1 cellular context compared by ENCODE assay signal in the genomic region with DNA sequence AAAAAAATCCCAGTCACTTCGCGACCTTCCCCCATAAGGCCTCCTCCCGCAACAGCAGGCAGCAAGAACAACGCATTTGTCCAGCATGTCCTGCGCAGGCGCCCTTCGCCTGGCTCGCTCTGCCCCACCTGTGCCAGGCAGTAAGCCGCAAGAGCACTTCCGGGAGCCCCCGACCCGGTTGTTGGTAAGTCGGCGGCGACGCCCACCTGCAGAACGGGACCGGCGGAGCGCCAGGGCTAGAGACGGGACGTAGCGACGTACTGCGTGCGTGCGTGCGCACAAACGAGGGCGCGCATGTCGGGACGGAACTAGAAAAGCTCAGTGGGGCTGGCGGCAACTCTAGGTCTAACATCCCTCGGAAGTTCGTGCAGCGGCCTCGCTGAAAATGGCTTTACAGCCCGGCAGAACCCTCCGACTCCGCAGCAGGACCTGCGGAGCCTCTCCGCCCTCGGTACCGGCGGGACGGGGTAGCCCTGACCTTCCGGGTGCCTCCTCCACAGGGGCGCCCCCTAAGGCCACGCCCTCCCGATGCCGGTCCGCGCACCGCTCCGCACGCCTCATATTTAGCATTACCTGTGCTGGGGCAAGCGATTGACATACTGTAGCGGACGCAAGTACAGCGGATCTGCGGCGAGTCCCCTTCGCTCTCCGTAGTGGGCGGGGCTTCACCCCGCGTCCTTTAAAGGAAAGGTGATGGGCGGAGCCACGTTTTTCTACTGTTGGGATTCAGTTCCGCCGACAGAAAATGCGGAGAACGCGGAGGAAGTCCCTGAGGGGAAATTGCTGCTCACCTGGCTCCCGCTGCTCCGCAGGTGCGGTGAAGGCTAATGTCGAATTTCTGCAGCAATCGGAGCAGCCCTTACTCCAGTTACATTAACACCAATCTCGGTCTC.
TF ChIP-seq lines count a peak whose summit lies in the region.

TSS of gene MTIF3 (minus strand) at position 629 of the 893 bp plus-strand sequence. CDS start 10,116 bp downstream, outside the sequence.

TF ChIP-seq in HepG2, 621 proteins besides CTCF, POLR2A, EP300 and RAD21 (continued from another document and continues in another):
- peak; percentile 62; the same call in 1 of the 2 replicates for TF ChIP-seq STAT6 (CRISPR knock-in tag; IDR thresholded peaks at IDR 0.05; ENCODE audit: borderline replicate concordance)
- peak; percentile 76; the same call in 1 of the 2 replicates for TF ChIP-seq RFXAP (CRISPR knock-in tag; IDR thresholded peaks at IDR 0.05; ENCODE audit: borderline replicate concordance)
- TF ChIP-seq NKX3-1 (CRISPR knock-in tag; IDR thresholded peaks at IDR 0.05): peak; percentile 83
- peak; percentile 95; the same call in 1 of the 2 replicates for TF ChIP-seq ZNF782 (CRISPR knock-in tag; IDR thresholded peaks at IDR 0.05; ENCODE audit: borderline replicate concordance)
- peak; percentile 76; the same call in 1 of the 2 replicates for TF ChIP-seq ZNF776 (CRISPR knock-in tag; IDR thresholded peaks at IDR 0.05)
- TF ChIP-seq ZNF768 (CRISPR knock-in tag; IDR thresholded peaks at IDR 0.05): peak; percentile 80; the same call in 1 of the 2 replicates
- TF ChIP-seq ZNF777 (CRISPR knock-in tag; IDR thresholded peaks at IDR 0.05): peak; percentile 67; the same call in 1 of the 2 replicates
- no peak for TF ChIP-seq NONO (IDR thresholded peaks at IDR 0.05)
- TF ChIP-seq NONO (CRISPR knock-in tag; conservative IDR thresholded peaks at IDR 0.05): peak; percentile 64; the same call in 1 of the 2 replicates
- 0 out of 2 replicates have a peak, but pooled peaks have one; percentile 50 for TF ChIP-seq XBP1 (CRISPR knock-in tag; IDR thresholded peaks at IDR 0.05)
- TF ChIP-seq, protein P1, sequence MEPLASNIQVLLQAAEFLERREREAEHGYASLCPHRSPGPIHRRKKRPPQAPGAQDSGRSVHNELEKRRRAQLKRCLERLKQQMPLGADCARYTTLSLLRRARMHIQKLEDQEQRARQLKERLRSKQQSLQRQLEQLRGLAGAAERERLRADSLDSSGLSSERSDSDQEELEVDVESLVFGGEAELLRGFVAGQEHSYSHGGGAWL (CRISPR knock-in tag; IDR thresholded peaks at IDR 0.05): peak; percentile 62; the same call in 1 of the 2 replicates
- no peak for TF ChIP-seq ZBTB21 (CRISPR knock-in tag; IDR thresholded peaks at IDR 0.05)
- peak; percentile 78; the same call in 1 of the 2 replicates for TF ChIP-seq HOXD1 (CRISPR knock-in tag; IDR thresholded peaks at IDR 0.05)
- TF ChIP-seq, protein P2, sequence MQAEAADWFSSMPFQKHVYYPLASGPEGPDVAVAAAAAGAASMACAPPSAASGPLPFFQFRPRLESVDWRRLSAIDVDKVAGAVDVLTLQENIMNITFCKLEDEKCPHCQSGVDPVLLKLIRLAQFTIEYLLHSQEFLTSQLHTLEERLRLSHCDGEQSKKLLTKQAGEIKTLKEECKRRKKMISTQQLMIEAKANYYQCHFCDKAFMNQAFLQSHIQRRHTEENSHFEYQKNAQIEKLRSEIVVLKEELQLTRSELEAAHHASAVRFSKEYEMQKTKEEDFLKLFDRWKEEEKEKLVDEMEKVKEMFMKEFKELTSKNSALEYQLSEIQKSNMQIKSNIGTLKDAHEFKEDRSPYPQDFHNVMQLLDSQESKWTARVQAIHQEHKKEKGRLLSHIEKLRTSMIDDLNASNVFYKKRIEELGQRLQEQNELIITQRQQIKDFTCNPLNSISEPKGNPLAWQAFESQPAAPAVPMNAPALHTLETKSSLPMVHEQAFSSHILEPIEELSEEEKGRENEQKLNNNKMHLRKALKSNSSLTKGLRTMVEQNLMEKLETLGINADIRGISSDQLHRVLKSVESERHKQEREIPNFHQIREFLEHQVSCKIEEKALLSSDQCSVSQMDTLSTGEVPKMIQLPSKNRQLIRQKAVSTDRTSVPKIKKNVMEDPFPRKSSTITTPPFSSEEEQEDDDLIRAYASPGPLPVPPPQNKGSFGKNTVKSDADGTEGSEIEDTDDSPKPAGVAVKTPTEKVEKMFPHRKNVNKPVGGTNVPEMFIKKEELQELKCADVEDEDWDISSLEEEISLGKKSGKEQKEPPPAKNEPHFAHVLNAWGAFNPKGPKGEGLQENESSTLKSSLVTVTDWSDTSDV (CRISPR knock-in tag; IDR thresholded peaks at IDR 0.05): 0 out of 2 replicates have a peak, but pooled peaks have one; percentile 32
- TF ChIP-seq SRY (CRISPR knock-in tag; IDR thresholded peaks at IDR 0.05): peak; percentile 76; the same call in 1 of the 2 replicates
- 0 out of 2 replicates have a peak, but pooled peaks have one; percentile 66 for TF ChIP-seq ZBTB39 (CRISPR knock-in tag; IDR thresholded peaks at IDR 0.05)
- TF ChIP-seq, protein P3, sequence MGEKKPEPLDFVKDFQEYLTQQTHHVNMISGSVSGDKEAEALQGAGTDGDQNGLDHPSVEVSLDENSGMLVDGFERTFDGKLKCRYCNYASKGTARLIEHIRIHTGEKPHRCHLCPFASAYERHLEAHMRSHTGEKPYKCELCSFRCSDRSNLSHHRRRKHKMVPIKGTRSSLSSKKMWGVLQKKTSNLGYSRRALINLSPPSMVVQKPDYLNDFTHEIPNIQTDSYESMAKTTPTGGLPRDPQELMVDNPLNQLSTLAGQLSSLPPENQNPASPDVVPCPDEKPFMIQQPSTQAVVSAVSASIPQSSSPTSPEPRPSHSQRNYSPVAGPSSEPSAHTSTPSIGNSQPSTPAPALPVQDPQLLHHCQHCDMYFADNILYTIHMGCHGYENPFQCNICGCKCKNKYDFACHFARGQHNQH (CRISPR knock-in tag; IDR thresholded peaks at IDR 0.05): peak; percentile 65; the same call in 1 of the 2 replicates
- TF ChIP-seq JARID2 (CRISPR knock-in tag; IDR thresholded peaks at IDR 0.05; ENCODE audit: insufficient replicate concordance): no peak
- peak; percentile 86 for TF ChIP-seq ZNF337 (CRISPR knock-in tag; IDR thresholded peaks at IDR 0.05; ENCODE audit: borderline replicate concordance, low read depth)
- peak; percentile 60; the same call in 1 of the 2 replicates for TF ChIP-seq ZNF510 (CRISPR knock-in tag; IDR thresholded peaks at IDR 0.05; ENCODE audit: low read depth)
- peak; percentile 64 for TF ChIP-seq ZSCAN25 (CRISPR knock-in tag; IDR thresholded peaks at IDR 0.05)
- peak; percentile 65 for TF ChIP-seq ZNF143 (CRISPR knock-in tag; IDR thresholded peaks at IDR 0.05)
- peak; percentile 35; the same call in 1 of the 2 replicates for TF ChIP-seq ZNF224 (CRISPR knock-in tag; IDR thresholded peaks at IDR 0.05)
- TF ChIP-seq KLF16 (CRISPR knock-in tag; IDR thresholded peaks at IDR 0.05): peak in 1 of 2 experiments; percentile 64; a peak in 1 of 4 replicates
- peak; percentile 74 for TF ChIP-seq IKZF4 (CRISPR knock-in tag; IDR thresholded peaks at IDR 0.05; ENCODE audit: borderline replicate concordance, low read depth, not compliant biosample characterization)
- TF ChIP-seq ZEB1 (IDR thresholded peaks at IDR 0.05; ENCODE audit: insufficient replicate concordance, low read depth): peak; percentile 97
- peak; percentile 36; the same call in 1 of the 2 replicates for TF ChIP-seq NR2F2 (IDR thresholded peaks at IDR 0.05; ENCODE audit: borderline replicate concordance, low read depth)
- TF ChIP-seq ZNF724P (CRISPR knock-in tag; IDR thresholded peaks at IDR 0.05; ENCODE audit: borderline replicate concordance): peak; percentile 33; the same call in 1 of the 2 replicates
- peak; percentile 95 for TF ChIP-seq ZFP90 (CRISPR knock-in tag; IDR thresholded peaks at IDR 0.05; ENCODE audit: borderline replicate concordance)
- TF ChIP-seq, protein P4, sequence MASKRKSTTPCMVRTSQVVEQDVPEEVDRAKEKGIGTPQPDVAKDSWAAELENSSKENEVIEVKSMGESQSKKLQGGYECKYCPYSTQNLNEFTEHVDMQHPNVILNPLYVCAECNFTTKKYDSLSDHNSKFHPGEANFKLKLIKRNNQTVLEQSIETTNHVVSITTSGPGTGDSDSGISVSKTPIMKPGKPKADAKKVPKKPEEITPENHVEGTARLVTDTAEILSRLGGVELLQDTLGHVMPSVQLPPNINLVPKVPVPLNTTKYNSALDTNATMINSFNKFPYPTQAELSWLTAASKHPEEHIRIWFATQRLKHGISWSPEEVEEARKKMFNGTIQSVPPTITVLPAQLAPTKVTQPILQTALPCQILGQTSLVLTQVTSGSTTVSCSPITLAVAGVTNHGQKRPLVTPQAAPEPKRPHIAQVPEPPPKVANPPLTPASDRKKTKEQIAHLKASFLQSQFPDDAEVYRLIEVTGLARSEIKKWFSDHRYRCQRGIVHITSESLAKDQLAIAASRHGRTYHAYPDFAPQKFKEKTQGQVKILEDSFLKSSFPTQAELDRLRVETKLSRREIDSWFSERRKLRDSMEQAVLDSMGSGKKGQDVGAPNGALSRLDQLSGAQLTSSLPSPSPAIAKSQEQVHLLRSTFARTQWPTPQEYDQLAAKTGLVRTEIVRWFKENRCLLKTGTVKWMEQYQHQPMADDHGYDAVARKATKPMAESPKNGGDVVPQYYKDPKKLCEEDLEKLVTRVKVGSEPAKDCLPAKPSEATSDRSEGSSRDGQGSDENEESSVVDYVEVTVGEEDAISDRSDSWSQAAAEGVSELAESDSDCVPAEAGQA (IDR thresholded peaks at IDR 0.05; ENCODE audit: low read depth): peak; percentile 35; the same call in 1 of the 2 replicates
- TF ChIP-seq, protein P4 (CRISPR knock-in tag; IDR thresholded peaks at IDR 0.05; ENCODE audit: borderline replicate concordance): no peak
- TF ChIP-seq TEF (CRISPR knock-in tag; IDR thresholded peaks at IDR 0.05): peak; percentile 62; the same call in 1 of the 2 replicates
- no peak for TF ChIP-seq DMTF1 (CRISPR knock-in tag; IDR thresholded peaks at IDR 0.05)
- TF ChIP-seq PRMT3 (CRISPR knock-in tag; IDR thresholded peaks at IDR 0.05; ENCODE audit: borderline replicate concordance, low read depth): peak; percentile 18; the same call in 1 of the 2 replicates
- TF ChIP-seq ZNF7 (CRISPR knock-in tag; IDR thresholded peaks at IDR 0.05): no peak
